Comparison of ENCODE assay signal across 8 cellular contexts in the genomic region with DNA sequence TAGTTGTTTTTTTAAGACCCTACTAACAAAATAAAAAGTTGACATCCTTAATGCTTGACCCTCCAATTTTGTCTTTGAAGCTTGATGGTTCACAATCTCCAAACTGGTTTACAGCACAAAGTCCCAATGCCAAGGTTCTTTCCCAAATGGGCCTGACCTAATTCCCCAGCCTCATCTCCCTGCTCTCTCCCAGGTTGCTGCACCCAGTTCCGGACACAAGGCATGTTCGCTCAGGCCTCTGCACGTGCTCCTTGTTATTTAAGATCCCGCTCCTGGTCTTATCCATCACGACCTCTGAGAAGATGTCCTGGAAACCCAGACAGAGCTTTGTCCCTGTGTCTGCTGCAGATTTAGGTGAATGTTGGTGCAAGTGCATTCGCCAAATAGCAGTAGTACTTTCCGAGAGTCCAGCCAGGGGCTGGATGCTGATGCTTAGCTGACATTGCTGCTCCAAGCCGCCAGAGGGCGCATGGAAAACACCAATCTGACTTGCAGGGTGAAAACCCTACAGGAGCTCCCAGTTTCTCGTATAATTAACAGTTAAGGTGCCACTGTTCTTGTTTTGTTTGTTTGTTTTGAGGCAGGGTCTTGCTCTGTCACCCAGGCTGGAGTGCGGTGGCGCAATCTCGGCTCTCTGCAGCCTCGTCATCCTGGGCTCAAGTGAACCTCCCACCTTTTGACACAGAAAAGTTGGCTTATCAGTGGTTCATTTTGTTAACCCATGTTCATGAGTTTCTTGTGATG.
DNase-seq lines count a peak whose midpoint lies in the region; ATAC-seq lines count a peak whose summit lies in the region.

No MANE protein-coding gene starts in this region.

- peak; percentile 84 for DNase-seq in AG08395 (ENCODE audit: low spot score)
- DNase-seq in GM19240 (ENCODE audit: insufficient read length, low spot score) = peak; percentile 62
- peak; percentile 65 for DNase-seq in NCI-H2227 (lab: John Stamatoyannopoulos, UW; ENCODE audit: unreplicated experiment)
- peak in 58 of 61 donors; percentile 8 to 91 (median 50) for DNase-seq in caudate nucleus (lab: John Stamatoyannopoulos, UW)
- peak; percentile 76 for DNase-seq in kidney tubule cell (ENCODE audit: low spot score)
- peak; percentile 72 to 80 for DNase-seq in stimulated activated CD4-positive, alpha-beta T cell treated with anti-CD3 and anti-CD28 coated beads, Interleukin-2, amount 100 ng/mL, for 48 hours

- no peak overlapping the region for H3K27ac ChIP-seq in caudate nucleus (ENCODE audit: low read depth, low read length)

- peak; percentile 63 to 70 for ATAC-seq in activated CD4-positive, CD25-positive, alpha-beta regulatory T cell treated with anti-CD3 and anti-CD28 coated beads, Interleukin-2, amount 50 U/mL, for 24 hours
- no peak for ATAC-seq in HG03139 (IDR thresholded peaks at IDR 0.05; ENCODE audit: unreplicated experiment)
